In the genomic region with DNA sequence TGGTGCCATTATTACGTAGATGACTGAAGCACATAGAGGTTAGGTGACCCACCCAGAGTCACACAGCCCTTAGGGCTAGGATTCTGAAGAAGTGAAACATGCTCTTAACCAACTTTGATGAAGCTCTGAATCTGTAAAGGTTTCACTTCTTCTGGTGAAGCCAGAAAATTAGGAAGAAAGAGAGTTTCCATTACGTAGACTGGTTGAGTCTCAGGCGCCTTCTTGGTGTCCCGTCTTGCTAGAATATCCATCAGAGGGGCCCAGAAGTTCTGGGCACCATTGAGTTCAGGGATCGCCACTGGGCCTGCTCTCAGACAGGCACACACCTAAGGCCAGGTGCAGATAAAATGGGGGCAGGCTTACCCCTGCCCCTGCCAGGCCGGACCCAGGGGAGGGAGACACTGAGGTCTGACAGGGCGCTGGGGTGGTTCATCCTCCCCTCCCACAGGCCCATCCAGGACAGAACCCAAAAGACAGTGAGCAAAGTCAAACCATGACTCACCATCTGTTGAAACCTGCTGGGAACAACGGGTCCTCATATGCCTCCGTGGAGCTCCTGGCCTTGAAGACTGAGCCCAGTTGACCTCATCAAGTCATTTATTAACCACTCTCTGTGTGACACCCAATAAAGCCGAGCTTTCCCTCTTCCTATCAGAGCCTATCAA, we compare ENCODE assay signal across 12 cellular contexts. TPM values are rescaled to one million over a fixed set of nuclear protein-coding genes. Genes with fewer than 3 reads are reported as not detected.
DNase-seq lines count a peak whose midpoint lies in the region; ATAC-seq and TF ChIP-seq lines count a peak whose summit lies in the region.
"Had no signal": no experiment of that assay in that cellular context is flagged by ENCODE, and none has a peak within 500 bp of the region (broad histone marks: within the 10 kb centered on the region; RNA-seq: fewer than 3 reads in every experiment).

No MANE protein-coding gene starts in this region.

- CTCF ChIA-PET in OCI-LY7 (lab: Charles Lee; ENCODE audit: unreplicated experiment): no interaction called here

- no peaks in the 10 kb centered on the region for H3K9me3 Mint-ChIP-seq in stimulated activated effector memory CD8-positive, alpha-beta T cell treated with anti-CD3 and anti-CD28 coated beads, Interleukin-12 subunit alpha, Interleukin-12 subunit beta, amount 100 ng/mL, for 72 hours
- peaks cover 3% of the 10 kb centered on the region for H3K9me3 Mint-ChIP-seq in activated T-cell treated with anti-CD3 and anti-CD28 coated beads, Interleukin-2, amount 50 U/mL, for 24 hours

- no peaks in the 10 kb centered on the region for H3K79me2 ChIP-seq in OCI-LY7 (ENCODE audit: insufficient read depth, low read depth, low read length)

- BruUV-seq in OCI-LY7 (replicated peaks; lab: Mats Ljungman, UMichigan): no TSS peak

- no peak overlapping the region for H3K4me3 ChIP-seq in OCI-LY7 (ENCODE audit: low read depth, low read length, poor library complexity, severe bottlenecking)
- H3K4me3 ChIP-seq in ascending aorta: no peak overlapping the region
- H3K4me3 ChIP-seq: HAP-1, Peyer's patch, suprapubic skin had no signal

- peak; percentile 57 for ATAC-seq in GM19324 (IDR thresholded peaks at IDR 0.05; ENCODE audit: low FRiP score, unreplicated experiment)
- ATAC-seq in HG02938 (IDR thresholded peaks at IDR 0.05; ENCODE audit: unreplicated experiment): peak; percentile 89
- ATAC-seq in stimulated activated effector memory CD8-positive, alpha-beta T cell treated with anti-CD3 and anti-CD28 coated beads, Interleukin-12 subunit alpha, Interleukin-12 subunit beta, amount 100 ng/mL, for 72 hours: peak; percentile 25

- no peak overlapping the region for H3K27ac Mint-ChIP-seq in stimulated activated effector memory CD8-positive, alpha-beta T cell treated with anti-CD3 and anti-CD28 coated beads, Interleukin-12 subunit alpha, Interleukin-12 subunit beta, amount 100 ng/mL, for 72 hours
- H3K27ac Mint-ChIP-seq in activated T-cell treated with anti-CD3 and anti-CD28 coated beads, Interleukin-2, amount 50 U/mL, for 24 hours: no peak overlapping the region

- TF ChIP-seq CTCF in OCI-LY7 (conservative IDR thresholded peaks at IDR 0.05; ENCODE audit: low read length) (no peak), ascending aorta (IDR thresholded peaks at IDR 0.05) (no peak)

- H3K4me3 Mint-ChIP-seq in stimulated activated effector memory CD8-positive, alpha-beta T cell treated with anti-CD3 and anti-CD28 coated beads, Interleukin-12 subunit alpha, Interleukin-12 subunit beta, amount 100 ng/mL, for 72 hours: no peak overlapping the region
- no peak overlapping the region for H3K4me3 Mint-ChIP-seq in activated T-cell treated with anti-CD3 and anti-CD28 coated beads, Interleukin-2, amount 50 U/mL, for 24 hours

- no peaks in the 10 kb centered on the region for H3K27me3 ChIP-seq in ascending aorta
- H3K27me3 ChIP-seq: Peyer's patch had no signal

- no peaks in the 10 kb centered on the region for H3K36me3 ChIP-seq in OCI-LY7 (ENCODE audit: insufficient read depth, low read length)
- H3K36me3 ChIP-seq in ascending aorta: no peaks in the 10 kb centered on the region
- H3K36me3 ChIP-seq: HAP-1, Peyer's patch, suprapubic skin had no signal

- H4K20me1 ChIP-seq in OCI-LY7 (ENCODE audit: insufficient read depth, low read length): no peaks in the 10 kb centered on the region

- H3K9me3 ChIP-seq in OCI-LY7 (ENCODE audit: low read length) (no peaks in the 10 kb centered on the region), ascending aorta (no peaks in the 10 kb centered on the region)
- H3K9me3 ChIP-seq: HAP-1, Peyer's patch, suprapubic skin had no signal

- no peaks in the 10 kb centered on the region for H3K9me2 ChIP-seq in OCI-LY7 (ENCODE audit: insufficient read depth, low read length)

- no peak overlapping the region for H2AFZ ChIP-seq in OCI-LY7 (ENCODE audit: low read length)

- POLR2A ChIA-PET in OCI-LY7 (lab: Charles Lee): interaction anchor here (0.8 to 1.2 kb wide), 2 partner anchors 9 to 19 kb away, joined by 4 read pairs; no protein-coding TSS in a partner anchor

- H3K27ac ChIP-seq in OCI-LY7 (ENCODE audit: low read depth, low read length, poor library complexity, severe bottlenecking) (no peak overlapping the region), ascending aorta (no peak overlapping the region)
- H3K27ac ChIP-seq: Peyer's patch, suprapubic skin had no signal

- H3K4me2 ChIP-seq in OCI-LY7 (ENCODE audit: low read length): no peak overlapping the region

- H3K4me1 ChIP-seq in OCI-LY7 (ENCODE audit: insufficient read depth, low read length, poor library complexity, severe bottlenecking) (no peaks in the 10 kb centered on the region), ascending aorta (no peaks in the 10 kb centered on the region)
- H3K4me1 ChIP-seq: HAP-1, Peyer's patch had no signal

- no peaks in the 10 kb centered on the region for H3K4me1 Mint-ChIP-seq in stimulated activated effector memory CD8-positive, alpha-beta T cell treated with anti-CD3 and anti-CD28 coated beads, Interleukin-12 subunit alpha, Interleukin-12 subunit beta, amount 100 ng/mL, for 72 hours
- no peaks in the 10 kb centered on the region for H3K4me1 Mint-ChIP-seq in activated T-cell treated with anti-CD3 and anti-CD28 coated beads, Interleukin-2, amount 50 U/mL, for 24 hours (ENCODE audit: low read depth)

- H3K27me3 Mint-ChIP-seq in activated T-cell treated with anti-CD3 and anti-CD28 coated beads, Interleukin-2, amount 50 U/mL, for 24 hours: peaks cover 8% of the 10 kb centered on the region

- intact Hi-C loops in OCI-LY7 (cut with micrococcal nuclease; ENCODE audit: unreplicated experiment): no loop called here
- intact Hi-C loops in ascending aorta (cut with DNase I): no loop called here

- no peaks in the 10 kb centered on the region for H3K36me3 Mint-ChIP-seq in stimulated activated effector memory CD8-positive, alpha-beta T cell treated with anti-CD3 and anti-CD28 coated beads, Interleukin-12 subunit alpha, Interleukin-12 subunit beta, amount 100 ng/mL, for 72 hours
- no peaks in the 10 kb centered on the region for H3K36me3 Mint-ChIP-seq in activated T-cell treated with anti-CD3 and anti-CD28 coated beads, Interleukin-2, amount 50 U/mL, for 24 hours (ENCODE audit: low read depth)

- DNase-seq in OCI-LY7 (ENCODE audit: low spot score) (peak; percentile 18), ascending aorta (ENCODE audit: low spot score in 2 of 2) (no peak), DMS153 (lab: John Stamatoyannopoulos, UW) (no peak)
- peak in 1 of 2 donors; percentile 18 for DNase-seq in stimulated activated effector memory CD8-positive, alpha-beta T cell treated with anti-CD3 and anti-CD28 coated beads, Interleukin-12 subunit alpha, Interleukin-12 subunit beta, amount 100 ng/mL, for 72 hours (ENCODE audit: low spot score in 2 of 2)
- DNase-seq in activated T-cell treated with anti-CD3 and anti-CD28 coated beads, Interleukin-2, amount 50 U/mL, for 24 hours: no peak
- DNase-seq in effector CD4-positive, alpha-beta T cell: no peak
- DNase-seq: activated gamma-delta T cell treated with Interleukin-2 at 50 U/mL for 16 hours had no signal

RNA-seq across cellular contexts. Expression of gene DRGX, which starts 33.2 kb away (rescaled TPM):
- not detected in 2 replicates for total RNA-seq in OCI-LY7 (2014; rRNA removed; shearing (Covaris generic))
- not detected in 2 replicates for total RNA-seq in OCI-LY7 (2022)
- total RNA-seq in ascending aorta: not detected
- total RNA-seq: Peyer's patch had no signal

Comparison
In these comparisons a context has a peak if more than half of its experiments do, and no peak if none do; other contexts are left out.
1. ATAC-seq: peak in every context shown above with its lines; median percentile 89 in HG02938; 57 in GM19324; 25 in stimulated activated effector memory CD8-positive, alpha-beta T cell treated with anti-CD3 and anti-CD28 coated beads, Interleukin-12 subunit alpha, Interleukin-12 subunit beta, amount 100 ng/mL, for 72 hours.